20 cellular contexts compared by ENCODE assay signal in the genomic region with DNA sequence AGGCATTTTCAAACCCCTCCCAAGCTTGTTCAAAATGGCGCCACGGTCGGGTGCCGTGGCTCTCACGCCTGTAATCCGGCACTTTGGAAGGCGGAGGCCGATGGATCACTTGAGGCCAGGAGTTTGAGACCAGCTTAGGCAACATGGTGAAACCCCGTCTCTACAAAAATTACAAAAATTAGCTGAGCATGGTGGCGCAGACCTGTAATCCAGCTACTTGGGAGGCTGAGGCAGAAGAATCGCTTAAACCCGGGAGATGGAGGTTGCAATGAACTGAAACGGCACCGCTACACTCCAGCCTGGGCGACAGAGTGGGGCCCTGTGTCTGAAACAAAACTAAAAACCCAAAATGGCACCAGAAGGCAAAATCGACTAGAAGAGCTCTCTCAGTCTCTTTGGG.
"Had no signal": no experiment of that assay in that cellular context is flagged by ENCODE, and none has a peak within 500 bp of the region (broad histone marks: within the 10 kb centered on the region; RNA-seq: fewer than 3 reads in every experiment).

No MANE protein-coding gene starts in this region.

- H3K27ac ChIP-seq: KMS-11, RWPE1 had no signal

- DNase-seq: IMR-90, Kasumi-1, MM.1S, NCI-H1092 treated with DMSO at 0.1 percent for 48 hours, NCI-H1436, NCI-H187, NCI-H2029, NCI-H2081 treated with DMSO at 0.1 percent for 48 hours, NCI-H2171, NCI-H226, NCI-H446, NCI-H510A, NCI-H524 treated with DMSO at 0.1 percent for 48 hours, NCI-H69, NCI-H774, SHP77, SK-N-SH had no signal

- FAIRE-seq: HepG2 had no signal
